In the genomic region with DNA sequence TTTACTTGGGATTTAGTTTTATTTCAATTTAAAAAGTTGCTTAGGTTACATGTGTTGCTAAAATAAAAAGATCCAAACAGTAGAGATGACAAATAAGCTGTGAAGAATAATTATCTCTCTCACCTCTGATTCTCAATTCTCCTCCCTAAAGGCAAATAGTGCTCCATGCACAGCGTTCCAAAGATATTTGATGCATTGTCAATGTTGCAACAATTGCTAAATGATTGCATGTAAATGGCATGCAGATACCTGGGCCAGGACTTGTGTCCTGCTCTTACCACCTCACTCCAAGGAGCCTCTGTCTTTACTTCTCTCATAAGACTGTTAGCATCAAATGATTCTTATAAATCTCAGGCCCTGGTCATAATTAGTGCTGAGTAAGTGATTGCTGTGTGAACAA, we compare ENCODE assay signal across 8 cellular contexts.
"Had no signal": no experiment of that assay in that cellular context is flagged by ENCODE, and none has a peak within 500 bp of the region (broad histone marks: within the 10 kb centered on the region; RNA-seq: fewer than 3 reads in every experiment).

No MANE protein-coding gene starts in this region.

- FAIRE-seq: H1, H54, K562 had no signal

- H3K4me2 ChIP-seq: GM23338 had no signal

- H3K4me1 Mint-ChIP-seq: GM23338 had no signal

- ATAC-seq: GM23338, K562 had no signal

- H3K4me3 ChIP-seq: GM23338, K562 had no signal

- H3K9me3 Mint-ChIP-seq: GM23338, H9 had no signal

- DNase-seq: H9, HCEC 1CT, IMR-90 had no signal

- H2AFZ ChIP-seq: GM23338 had no signal

- H3K27ac ChIP-seq: HL-60 had no signal

- H3K27ac Mint-ChIP-seq: GM23338, H9 had no signal

- H3K4me3 Mint-ChIP-seq: GM23338, H9 had no signal
